Comparison of ENCODE assay signal across 16 cellular contexts in genomic region chr10:76072384-76072783, GRCh38.
DNase-seq lines count a peak whose midpoint lies in the region; ATAC-seq and TF ChIP-seq lines count a peak whose summit lies in the region.
"Had no signal": no experiment of that assay in that cellular context is flagged by ENCODE, and none has a peak within 500 bp of the region (broad histone marks: within the 10 kb centered on the region; RNA-seq: fewer than 3 reads in every experiment).

No MANE protein-coding gene starts in this region.

- peaks cover 2% of the 10 kb centered on the region for H3K36me3 Mint-ChIP-seq in chondrocyte (ENCODE audit: low read depth)
- H3K36me3 Mint-ChIP-seq in activated T-cell treated with anti-CD3 and anti-CD28 coated beads, Interleukin-2, amount 50 U/mL, for 24 hours (ENCODE audit: low read depth): no peaks in the 10 kb centered on the region
- no peaks in the 10 kb centered on the region for H3K36me3 Mint-ChIP-seq in stimulated activated memory B cell treated with anti-CD40 and anti-IgM and Interleukin-4, amounts not matched to agents 10 μg/mL and 1 μg/mL and 100 μg/mL, for 72 hours
- H3K36me3 Mint-ChIP-seq: CD8-positive, alpha-beta T cell had no signal

- H3K4me1 Mint-ChIP-seq in chondrocyte (ENCODE audit: low read depth): peaks cover 20% of the 10 kb centered on the region
- H3K4me1 Mint-ChIP-seq in activated T-cell treated with anti-CD3 and anti-CD28 coated beads, Interleukin-2, amount 50 U/mL, for 24 hours (ENCODE audit: low read depth): no peaks in the 10 kb centered on the region
- H3K4me1 Mint-ChIP-seq in stimulated activated memory B cell treated with anti-CD40 and anti-IgM and Interleukin-4, amounts not matched to agents 10 μg/mL and 1 μg/mL and 100 μg/mL, for 72 hours: no peaks in the 10 kb centered on the region

- TF ChIP-seq POLR2A in prostate gland (IDR thresholded peaks at IDR 0.05): no peak

- DNase-seq in NCI-H69 (lab: John Stamatoyannopoulos, UW) (peak; percentile 24), chondrocyte (ENCODE audit: low spot score) (no peak), prostate gland (ENCODE audit: low spot score) (peak; percentile 33), hepatic stellate cell (ENCODE audit: low spot score) (no peak)
- DNase-seq in activated T-cell treated with anti-CD3 and anti-CD28 coated beads, Interleukin-2, amount 50 U/mL, for 24 hours: no peak
- DNase-seq: BE2C; CD8-positive, alpha-beta T cell; COR-L47; DMS153; DMS79 treated with DMSO at 0.1 percent for 48 hours; GOT3; H9 had no signal

- TF ChIP-seq CTCF in chondrocyte (IDR thresholded peaks at IDR 0.05) (no peak), prostate gland (IDR thresholded peaks at IDR 0.05) (no peak)

- H3K27ac Mint-ChIP-seq in chondrocyte (ENCODE audit: unreplicated experiment): peak overlapping the region; percentile 15
- no peak overlapping the region for H3K27ac Mint-ChIP-seq in activated T-cell treated with anti-CD3 and anti-CD28 coated beads, Interleukin-2, amount 50 U/mL, for 24 hours
- no peak overlapping the region for H3K27ac Mint-ChIP-seq in stimulated activated memory B cell treated with anti-CD40 and anti-IgM and Interleukin-4, amounts not matched to agents 10 μg/mL and 1 μg/mL and 100 μg/mL, for 72 hours
- H3K27ac Mint-ChIP-seq: CD8-positive, alpha-beta T cell; H9 had no signal

- ATAC-seq in stimulated activated memory B cell treated with anti-CD40 and anti-IgM and Interleukin-4, amounts not matched to agents 10 μg/mL and 1 μg/mL and 100 μg/mL, for 72 hours: no peak
- ATAC-seq: A549; CD8-positive, alpha-beta T cell; HepG2 had no signal

- H3K4me3 Mint-ChIP-seq in chondrocyte (ENCODE audit: unreplicated experiment): no peak overlapping the region
- H3K4me3 Mint-ChIP-seq in activated T-cell treated with anti-CD3 and anti-CD28 coated beads, Interleukin-2, amount 50 U/mL, for 24 hours: no peak overlapping the region
- H3K4me3 Mint-ChIP-seq in stimulated activated memory B cell treated with anti-CD40 and anti-IgM and Interleukin-4, amounts not matched to agents 10 μg/mL and 1 μg/mL and 100 μg/mL, for 72 hours: no peak overlapping the region
- H3K4me3 Mint-ChIP-seq: CD8-positive, alpha-beta T cell; H9 had no signal

- H3K4me3 ChIP-seq in prostate gland: no peak overlapping the region
- H3K4me3 ChIP-seq: A549 had no signal

- no peaks in the 10 kb centered on the region for H3K36me3 ChIP-seq in prostate gland
- H3K36me3 ChIP-seq: BE2C had no signal

- peak overlapping the region in 1 of 2 donors; percentile 36 for H3K27ac ChIP-seq in prostate gland
- H3K27ac ChIP-seq: A549, C4-2B had no signal

- H3K27me3 ChIP-seq in prostate gland (replicated peaks; ENCODE audit: insufficient read depth): no peaks in the 10 kb centered on the region
- H3K27me3 ChIP-seq: BE2C had no signal

- H3K9me3 Mint-ChIP-seq in chondrocyte (ENCODE audit: low read depth): peaks cover 13% of the 10 kb centered on the region
- no peaks in the 10 kb centered on the region for H3K9me3 Mint-ChIP-seq in activated T-cell treated with anti-CD3 and anti-CD28 coated beads, Interleukin-2, amount 50 U/mL, for 24 hours
- H3K9me3 Mint-ChIP-seq in stimulated activated memory B cell treated with anti-CD40 and anti-IgM and Interleukin-4, amounts not matched to agents 10 μg/mL and 1 μg/mL and 100 μg/mL, for 72 hours: peaks cover 2% of the 10 kb centered on the region
- H3K9me3 Mint-ChIP-seq: CD8-positive, alpha-beta T cell had no signal

- intact Hi-C loops in prostate gland (cut with DNase I): loop anchor here (5.0 kb wide), 1 partner anchor 410 kb away; no protein-coding TSS in a partner anchor

- H3K27me3 Mint-ChIP-seq in chondrocyte (ENCODE audit: low read depth): no peaks in the 10 kb centered on the region
- peaks cover 5% of the 10 kb centered on the region for H3K27me3 Mint-ChIP-seq in activated T-cell treated with anti-CD3 and anti-CD28 coated beads, Interleukin-2, amount 50 U/mL, for 24 hours
- H3K27me3 Mint-ChIP-seq in stimulated activated memory B cell treated with anti-CD40 and anti-IgM and Interleukin-4, amounts not matched to agents 10 μg/mL and 1 μg/mL and 100 μg/mL, for 72 hours: no peaks in the 10 kb centered on the region

- no peaks in the 10 kb centered on the region for H3K9me3 ChIP-seq in prostate gland
- H3K9me3 ChIP-seq: A549, BE2C had no signal

- no peaks in the 10 kb centered on the region for H3K4me1 ChIP-seq in prostate gland (replicated peaks)
- H3K4me1 ChIP-seq: A549, BE2C had no signal

Comparison
In these comparisons a context has a peak if more than half of its experiments do, and no peak if none do; other contexts are left out.
1. DNase-seq: peak in NCI-H69 (single experiment) and prostate gland (single experiment); none in chondrocyte (single experiment), activated T-cell treated with anti-CD3 and anti-CD28 coated beads, Interleukin-2, amount 50 U/mL, for 24 hours (single experiment) and hepatic stellate cell (single experiment).